In the genomic region with DNA sequence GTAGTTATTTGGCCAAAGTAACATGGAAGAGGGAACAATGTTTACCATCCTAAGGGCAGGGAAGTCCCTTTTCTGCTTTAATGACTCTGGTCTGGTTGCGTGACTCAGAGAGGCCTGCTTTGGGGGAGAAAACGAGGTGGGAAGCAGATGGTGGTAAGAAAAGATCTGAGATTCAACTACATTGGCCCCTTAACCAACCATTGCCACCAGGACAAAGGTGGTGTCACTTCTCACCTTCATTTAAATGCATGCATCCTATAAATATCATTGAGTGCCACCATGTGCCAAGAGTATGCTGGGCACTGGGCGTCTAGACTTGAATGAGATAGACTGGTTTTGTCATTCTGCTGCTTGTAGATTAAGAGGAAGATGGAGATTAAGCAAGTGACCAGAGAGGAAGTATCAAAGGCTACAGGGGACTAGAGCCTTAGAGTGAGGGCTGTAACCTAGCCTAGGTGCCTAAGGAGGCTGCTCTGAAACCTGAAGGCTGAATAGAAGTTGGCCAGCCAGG, we compare ENCODE assay signal across 11 cellular contexts. TPM values are rescaled to one million over a fixed set of nuclear protein-coding genes. Genes with fewer than 3 reads are reported as not detected.
DNase-seq lines count a peak whose midpoint lies in the region; ATAC-seq and TF ChIP-seq lines count a peak whose summit lies in the region.
"Had no signal": no experiment of that assay in that cellular context is flagged by ENCODE, and none has a peak within 500 bp of the region (broad histone marks: within the 10 kb centered on the region; RNA-seq: fewer than 3 reads in every experiment).

No MANE protein-coding gene starts in this region.

- TF ChIP-seq POLR2A in Peyer's patch (IDR thresholded peaks at IDR 0.05): no peak
- no peak for TF ChIP-seq POLR2A in lower leg skin (IDR thresholded peaks at IDR 0.05)

- no peak for DNase-seq in activated T-cell treated with anti-CD3 and anti-CD28 coated beads, Interleukin-2, amount 50 U/mL, for 4 hours
- DNase-seq in activated T-cell treated with anti-CD3 and anti-CD28 coated beads, Interleukin-2, amount 50 U/mL, for 1 hour: no peak
- no peak for DNase-seq in Peyer's patch
- no peak for DNase-seq in lower leg skin (ENCODE audit: low spot score in 2 of 2)
- DNase-seq in NCI-H345 treated with DMSO at 0.1 percent for 48 hours (lab: John Stamatoyannopoulos, UW; ENCODE audit: unreplicated experiment): no peak
- DNase-seq: NCI-H2171 treated with DMSO at 0.1 percent for 48 hours had no signal

- H3K27me3 Mint-ChIP-seq in activated T-cell treated with anti-CD3 and anti-CD28 coated beads, Interleukin-2, amount 50 U/mL, for 4 hours (ENCODE audit: low read depth): no peaks in the 10 kb centered on the region
- H3K27me3 Mint-ChIP-seq in dendritic cell treated with granulocyte-macrophage colony-stimulating factor and Interleukin-4, amounts not matched to agents 40 ng/mL and 50 ng/mL, for 4 days: no peaks in the 10 kb centered on the region
- no peaks in the 10 kb centered on the region for H3K27me3 Mint-ChIP-seq in stimulated activated naive CD8-positive, alpha-beta T cell treated with anti-CD3 and anti-CD28 coated beads, Interleukin-15, Interleukin-2, amounts not matched to agents 100 ng/mL and 50 ng/mL, for 24 hours

- peak overlapping the region; percentile 81 for H3K27ac Mint-ChIP-seq in dendritic cell treated with granulocyte-macrophage colony-stimulating factor and Interleukin-4, amounts not matched to agents 40 ng/mL and 50 ng/mL, for 4 days
- peak overlapping the region; percentile 85 for H3K27ac Mint-ChIP-seq in stimulated activated naive CD8-positive, alpha-beta T cell treated with anti-CD3 and anti-CD28 coated beads, Interleukin-15, Interleukin-2, amounts not matched to agents 100 ng/mL and 50 ng/mL, for 24 hours

- no peaks in the 10 kb centered on the region for H3K9me3 ChIP-seq in Peyer's patch
- H3K9me3 ChIP-seq: SJSA1 had no signal

- peaks cover 12% of the 10 kb centered on the region for H3K36me3 Mint-ChIP-seq in activated T-cell treated with anti-CD3 and anti-CD28 coated beads, Interleukin-2, amount 50 U/mL, for 4 hours (ENCODE audit: insufficient read depth)
- H3K36me3 Mint-ChIP-seq in dendritic cell treated with granulocyte-macrophage colony-stimulating factor and Interleukin-4, amounts not matched to agents 40 ng/mL and 50 ng/mL, for 4 days (ENCODE audit: low read depth): peaks cover 5% of the 10 kb centered on the region
- peaks cover 14% of the 10 kb centered on the region for H3K36me3 Mint-ChIP-seq in stimulated activated naive CD8-positive, alpha-beta T cell treated with anti-CD3 and anti-CD28 coated beads, Interleukin-15, Interleukin-2, amounts not matched to agents 100 ng/mL and 50 ng/mL, for 24 hours (ENCODE audit: low read depth)

- H3K27me3 ChIP-seq in Peyer's patch: no peaks in the 10 kb centered on the region
- H3K27me3 ChIP-seq: hepatocyte had no signal

- H3K9me3 Mint-ChIP-seq in activated T-cell treated with anti-CD3 and anti-CD28 coated beads, Interleukin-2, amount 50 U/mL, for 4 hours: no peaks in the 10 kb centered on the region
- H3K9me3 Mint-ChIP-seq in dendritic cell treated with granulocyte-macrophage colony-stimulating factor and Interleukin-4, amounts not matched to agents 40 ng/mL and 50 ng/mL, for 4 days: no peaks in the 10 kb centered on the region
- no peaks in the 10 kb centered on the region for H3K9me3 Mint-ChIP-seq in stimulated activated naive CD8-positive, alpha-beta T cell treated with anti-CD3 and anti-CD28 coated beads, Interleukin-15, Interleukin-2, amounts not matched to agents 100 ng/mL and 50 ng/mL, for 24 hours

- no peak overlapping the region for H3K4me3 ChIP-seq in Peyer's patch
- H3K4me3 ChIP-seq in lower leg skin (ENCODE audit: low read depth, poor library complexity, severe bottlenecking): no peak overlapping the region
- H3K4me3 ChIP-seq: hepatocyte, SJSA1 had no signal

- ATAC-seq in activated T-cell treated with anti-CD3 and anti-CD28 coated beads, Interleukin-2, amount 50 U/mL, for 4 hours: no peak
- ATAC-seq in HG02970 (IDR thresholded peaks at IDR 0.05; ENCODE audit: low FRiP score, unreplicated experiment): no peak

- H3K4me1 ChIP-seq in Peyer's patch: peaks cover 0 to 16% (median 11%) of the 10 kb centered on the region in 4 donors

- peak overlapping the region; percentile 1 for H3K4me3 Mint-ChIP-seq in activated T-cell treated with anti-CD3 and anti-CD28 coated beads, Interleukin-2, amount 50 U/mL, for 4 hours
- no peak overlapping the region for H3K4me3 Mint-ChIP-seq in dendritic cell treated with granulocyte-macrophage colony-stimulating factor and Interleukin-4, amounts not matched to agents 40 ng/mL and 50 ng/mL, for 4 days
- peak overlapping the region; percentile 27 for H3K4me3 Mint-ChIP-seq in stimulated activated naive CD8-positive, alpha-beta T cell treated with anti-CD3 and anti-CD28 coated beads, Interleukin-15, Interleukin-2, amounts not matched to agents 100 ng/mL and 50 ng/mL, for 24 hours

- H3K4me1 Mint-ChIP-seq in activated T-cell treated with anti-CD3 and anti-CD28 coated beads, Interleukin-2, amount 50 U/mL, for 4 hours (ENCODE audit: low read depth): peaks cover 86% of the 10 kb centered on the region
- H3K4me1 Mint-ChIP-seq in dendritic cell treated with granulocyte-macrophage colony-stimulating factor and Interleukin-4, amounts not matched to agents 40 ng/mL and 50 ng/mL, for 4 days (ENCODE audit: low read depth): peaks cover 79% of the 10 kb centered on the region
- H3K4me1 Mint-ChIP-seq in stimulated activated naive CD8-positive, alpha-beta T cell treated with anti-CD3 and anti-CD28 coated beads, Interleukin-15, Interleukin-2, amounts not matched to agents 100 ng/mL and 50 ng/mL, for 24 hours (ENCODE audit: low read depth): peaks cover 89% of the 10 kb centered on the region

- H3K27ac ChIP-seq in Peyer's patch: peak overlapping the region; percentile 13 to 97 (median 62)
- H3K27ac ChIP-seq: hepatocyte, SJSA1 had no signal

- no peaks in the 10 kb centered on the region for H3K36me3 ChIP-seq in Peyer's patch
- H3K36me3 ChIP-seq: SJSA1 had no signal

- intact Hi-C loops in dendritic cell treated with granulocyte-macrophage colony-stimulating factor and Interleukin-4, amounts not matched to agents 40 ng/mL and 50 ng/mL, for 4 days (cut with micrococcal nuclease): no loop called here
- intact Hi-C loops in lower leg skin (cut with DNase I; ENCODE audit: low total_unique reads): no loop called here

- WGBS in lower leg skin, 2 donors: 71 to 72% methylated on average over 3 of the region's 3 CpGs

- TF ChIP-seq CTCF in Peyer's patch (IDR thresholded peaks at IDR 0.05) (no peak), lower leg skin (IDR thresholded peaks at IDR 0.05) (no peak)

RNA-seq across cellular contexts. Expression of a gene that starts 3.6 kb away (rescaled TPM):
- total RNA-seq in activated T-cell treated with anti-CD3 and anti-CD28 coated beads, Interleukin-2, amount 50 U/mL, for 4 hours: 10 to 100 TPM; 21.3 to 25.6 (median 21.3) TPM
- total RNA-seq in Peyer's patch: 100 to 1,000 TPM in 3 of 4 donors, 10 to 100 TPM in 1; 52.0 to 282 (median 191) TPM
- total RNA-seq in lower leg skin: 10 to 100 TPM; 12.5 to 21.8 (median 14.7) TPM
